In the genomic region with DNA sequence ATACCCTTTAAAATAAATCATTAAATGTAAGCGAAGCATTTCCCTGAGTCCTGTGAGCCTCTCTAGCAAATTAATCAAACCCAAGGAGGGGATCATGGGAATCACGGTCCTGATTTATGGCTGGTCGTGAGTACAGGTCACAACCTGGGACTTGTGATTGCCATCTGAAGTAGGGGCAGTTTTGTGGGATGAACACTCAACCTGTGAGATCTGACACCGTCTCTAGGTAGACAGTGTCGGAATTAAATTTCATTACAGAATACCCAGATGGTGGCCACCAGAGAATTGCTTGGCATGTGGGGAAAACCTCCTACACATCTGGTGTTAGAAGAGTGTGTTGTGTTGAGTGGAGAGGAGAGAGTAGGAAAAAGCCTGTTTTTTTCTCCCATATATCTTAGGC, we compare ENCODE assay signal across 23 cellular contexts. TPM values are rescaled to one million over a fixed set of nuclear protein-coding genes. Genes with fewer than 3 reads are reported as not detected.
A peak's percentile ranks its signal among the peaks of the same experiment; 100 is the strongest.
DNase-seq lines count a peak whose midpoint lies in the region; ATAC-seq, FAIRE-seq and TF ChIP-seq lines count a peak whose summit lies in the region.
"Had no signal": no experiment of that assay in that cellular context is flagged by ENCODE, and none has a peak within 500 bp of the region (broad histone marks: within the 10 kb centered on the region; RNA-seq: fewer than 3 reads in every experiment).

No MANE protein-coding gene starts in this region.

- CTCF ChIA-PET in activated CD4-positive, alpha-beta T cell treated with anti-CD3 and anti-CD28 coated beads for 36 hours (lab: Charles Lee) = no interaction called here

- no peaks in the 10 kb centered on the region for H3K9me3 ChIP-seq in kidney (ENCODE audit: control insufficient read depth in 1 of 2, low read length in 2 of 2)
- H3K9me3 ChIP-seq: A549, BLaER1, HAP-1 had no signal

- no peak overlapping the region for H3K4me3 ChIP-seq in kidney (ENCODE audit: low read length in 2 of 2)
- H3K4me3 ChIP-seq: A549, BLaER1, GM23248, HAP-1 had no signal

- no peak overlapping the region for H3K9ac ChIP-seq in kidney (ENCODE audit: low read length in 2 of 2)
- H3K9ac ChIP-seq: BLaER1, GM23248 had no signal

- H3K27ac ChIP-seq in kidney (ENCODE audit: low read depth in 2 of 2, low read length in 2 of 2) = no peak overlapping the region
- H3K27ac ChIP-seq: 22Rv1, A549, BLaER1, GM23248 had no signal

- POLR2A ChIA-PET in activated CD4-positive, alpha-beta T cell treated with anti-CD3 and anti-CD28 coated beads for 36 hours (lab: Charles Lee) = no interaction called here

- H3K36me3 ChIP-seq in kidney (ENCODE audit: control insufficient read depth in 1 of 2, insufficient read depth in 2 of 2, low read length in 2 of 2) = no peaks in the 10 kb centered on the region
- H3K36me3 ChIP-seq: HAP-1 had no signal

- DNase-seq in activated CD4-positive, alpha-beta T cell treated with anti-CD3 and anti-CD28 coated beads, Interleukin-2, amount 10 ng/mL, durations not matched to agents 24 days and 14 days = peak; percentile 32
- DNase-seq in activated CD4-positive, alpha-beta T cell treated with anti-CD3 and anti-CD28 coated beads for 36 hours = no peak
- DNase-seq in NCI-H524 (lab: John Stamatoyannopoulos, UW) = peak; percentile 39 to 85
- DNase-seq in left kidney (ENCODE audit: low read depth, low spot score) = peak; percentile 91
- no peak for DNase-seq in kidney
- DNase-seq in chondrocyte (ENCODE audit: low spot score) = no peak
- DNase-seq in NCI-H345 (lab: John Stamatoyannopoulos, UW) = no peak
- DNase-seq: AML-193; CD4-positive, alpha-beta memory T cell; DMS53; DND-41; EL; GM23248 had no signal

- no peak for ATAC-seq in activated CD4-positive, alpha-beta T cell treated with anti-CD3 and anti-CD28 coated beads for 36 hours
- ATAC-seq in HG03439 (IDR thresholded peaks at IDR 0.05; ENCODE audit: unreplicated experiment) = no peak
- ATAC-seq: A549 had no signal

- H3K27me3 Mint-ChIP-seq in activated CD4-positive, alpha-beta T cell treated with anti-CD3 and anti-CD28 coated beads, Interleukin-2, amount 10 ng/mL, durations not matched to agents 24 days and 14 days = no peaks in the 10 kb centered on the region
- H3K27me3 Mint-ChIP-seq in activated CD4-positive, alpha-beta T cell treated with anti-CD3 and anti-CD28 coated beads for 36 hours = no peaks in the 10 kb centered on the region
- H3K27me3 Mint-ChIP-seq in chondrocyte (ENCODE audit: low read depth) = peaks cover 23% of the 10 kb centered on the region

- H3K4me1 ChIP-seq in kidney (ENCODE audit: control insufficient read depth in 1 of 2, insufficient read depth in 1 of 2, low read depth in 1 of 2, low read length in 2 of 2) = no peaks in the 10 kb centered on the region
- H3K4me1 ChIP-seq: A549, HAP-1 had no signal

- H3K27ac Mint-ChIP-seq in activated CD4-positive, alpha-beta T cell treated with anti-CD3 and anti-CD28 coated beads, Interleukin-2, amount 10 ng/mL, durations not matched to agents 24 days and 14 days = no peak overlapping the region
- no peak overlapping the region for H3K27ac Mint-ChIP-seq in activated CD4-positive, alpha-beta T cell treated with anti-CD3 and anti-CD28 coated beads for 36 hours
- no peak overlapping the region for H3K27ac Mint-ChIP-seq in chondrocyte (ENCODE audit: unreplicated experiment)
- H3K27ac Mint-ChIP-seq: CD14-positive monocyte; CD4-positive, alpha-beta memory T cell had no signal

- H3K36me3 Mint-ChIP-seq in activated CD4-positive, alpha-beta T cell treated with anti-CD3 and anti-CD28 coated beads, Interleukin-2, amount 10 ng/mL, durations not matched to agents 24 days and 14 days (ENCODE audit: low read depth) = no peaks in the 10 kb centered on the region
- no peaks in the 10 kb centered on the region for H3K36me3 Mint-ChIP-seq in activated CD4-positive, alpha-beta T cell treated with anti-CD3 and anti-CD28 coated beads for 36 hours (ENCODE audit: low read depth)
- no peaks in the 10 kb centered on the region for H3K36me3 Mint-ChIP-seq in chondrocyte (ENCODE audit: low read depth)
- H3K36me3 Mint-ChIP-seq: CD14-positive monocyte had no signal

- H3K4me3 Mint-ChIP-seq in activated CD4-positive, alpha-beta T cell treated with anti-CD3 and anti-CD28 coated beads, Interleukin-2, amount 10 ng/mL, durations not matched to agents 24 days and 14 days = no peak overlapping the region
- no peak overlapping the region for H3K4me3 Mint-ChIP-seq in activated CD4-positive, alpha-beta T cell treated with anti-CD3 and anti-CD28 coated beads for 36 hours
- H3K4me3 Mint-ChIP-seq in chondrocyte (ENCODE audit: unreplicated experiment) = no peak overlapping the region
- H3K4me3 Mint-ChIP-seq: CD14-positive monocyte; CD4-positive, alpha-beta memory T cell had no signal

- H3K9me3 Mint-ChIP-seq in activated CD4-positive, alpha-beta T cell treated with anti-CD3 and anti-CD28 coated beads, Interleukin-2, amount 10 ng/mL, durations not matched to agents 24 days and 14 days = no peaks in the 10 kb centered on the region
- no peaks in the 10 kb centered on the region for H3K9me3 Mint-ChIP-seq in activated CD4-positive, alpha-beta T cell treated with anti-CD3 and anti-CD28 coated beads for 36 hours (ENCODE audit: low read depth)
- H3K9me3 Mint-ChIP-seq in chondrocyte (ENCODE audit: low read depth) = no peaks in the 10 kb centered on the region
- H3K9me3 Mint-ChIP-seq: CD14-positive monocyte; CD4-positive, alpha-beta memory T cell had no signal

- TF ChIP-seq CTCF in kidney (IDR thresholded peaks at IDR 0.05; ENCODE audit: borderline replicate concordance, extremely low read depth, insufficient read depth) = no peak
- no peak for TF ChIP-seq CTCF in chondrocyte (IDR thresholded peaks at IDR 0.05)

- no peak for FAIRE-seq in kidney (lab: Jason Lieb, UNC)
- FAIRE-seq: A549, G401.6, GM12891, GM19239 had no signal

- intact Hi-C loops in activated CD4-positive, alpha-beta T cell treated with anti-CD3 and anti-CD28 coated beads, Interleukin-2, amount 10 ng/mL, durations not matched to agents 24 days and 14 days (cut with micrococcal nuclease) = no loop called here
- intact Hi-C loops in activated CD4-positive, alpha-beta T cell treated with anti-CD3 and anti-CD28 coated beads for 36 hours (cut with DNase I, micrococcal nuclease) = no loop called here
- intact Hi-C loops in kidney (cut with DNase I) = no loop called here

- no peaks in the 10 kb centered on the region for H3K4me1 Mint-ChIP-seq in activated CD4-positive, alpha-beta T cell treated with anti-CD3 and anti-CD28 coated beads, Interleukin-2, amount 10 ng/mL, durations not matched to agents 24 days and 14 days
- H3K4me1 Mint-ChIP-seq in activated CD4-positive, alpha-beta T cell treated with anti-CD3 and anti-CD28 coated beads for 36 hours = no peaks in the 10 kb centered on the region
- no peaks in the 10 kb centered on the region for H3K4me1 Mint-ChIP-seq in chondrocyte (ENCODE audit: low read depth)
- H3K4me1 Mint-ChIP-seq: CD4-positive, alpha-beta memory T cell had no signal

RNA-seq across cellular contexts. Expression of gene CAPN14, which starts 12.6 kb away (rescaled TPM):
- total RNA-seq in activated CD4-positive, alpha-beta T cell treated with anti-CD3 and anti-CD28 coated beads, Interleukin-2, amount 10 ng/mL, durations not matched to agents 24 days and 14 days = 0.07 and 0.12 TPM in 2 replicates
- under 1 TPM; 0.51 to 0.64 TPM for total RNA-seq in activated CD4-positive, alpha-beta T cell treated with anti-CD3 and anti-CD28 coated beads for 36 hours
- total RNA-seq in kidney = 0.25 TPM
- 0.22 TPM for polyA plus RNA-seq in kidney (ENCODE audit: insufficient read depth, low read depth, low replicate concordance)
- 0.10 to 0.39 TPM (median 0.15 TPM) in 3 replicates for total RNA-seq in chondrocyte
- total RNA-seq: HT-29 had no signal
- polyA plus RNA-seq: CD14-positive monocyte, GM23248 had no signal

RNA-seq across cellular contexts. Expression of gene EHD3, which starts 29.2 kb away (rescaled TPM):
- total RNA-seq in activated CD4-positive, alpha-beta T cell treated with anti-CD3 and anti-CD28 coated beads, Interleukin-2, amount 10 ng/mL, durations not matched to agents 24 days and 14 days = 1.3 and 1.5 TPM in 2 replicates
- total RNA-seq in activated CD4-positive, alpha-beta T cell treated with anti-CD3 and anti-CD28 coated beads for 36 hours = 1 to 10 TPM; 1.4 to 1.6 TPM
- total RNA-seq in kidney (9.5 TPM), chondrocyte (22.3 to 29.9 TPM (median 24.0 TPM) in 3 replicates)
- 45.3 TPM for polyA plus RNA-seq in kidney (ENCODE audit: insufficient read depth, low read depth, low replicate concordance)
- total RNA-seq: HT-29 had no signal

Comparison
In these comparisons a context has a peak if more than half of its experiments do, and no peak if none do; other contexts are left out.
1. DNase-seq: peak in activated CD4-positive, alpha-beta T cell treated with anti-CD3 and anti-CD28 coated beads, Interleukin-2, amount 10 ng/mL, durations not matched to agents 24 days and 14 days (single experiment), NCI-H524 (2 of 2) and left kidney (single experiment); none in activated CD4-positive, alpha-beta T cell treated with anti-CD3 and anti-CD28 coated beads for 36 hours (single experiment), kidney (single experiment), chondrocyte (single experiment) and NCI-H345 (single experiment).